ENCODE assay signal across 16 cellular contexts in genomic region chr3:45054196-45054857, GRCh38. TPM values are rescaled to one million over a fixed set of nuclear protein-coding genes. Genes with fewer than 3 reads are reported as not detected.
DNase-seq lines count a peak whose midpoint lies in the region; ATAC-seq and TF ChIP-seq lines count a peak whose summit lies in the region.
"Had no signal": no experiment of that assay in that cellular context is flagged by ENCODE, and none has a peak within 500 bp of the region (broad histone marks: within the 10 kb centered on the region; RNA-seq: fewer than 3 reads in every experiment).

No MANE protein-coding gene starts in this region.

- intact Hi-C loops in gastrocnemius medialis (cut with DNase I; ENCODE audit: low total_unique reads) (no loop called here), ovary (cut with DNase I) (no loop called here)

- H3K27me3 Mint-ChIP-seq in WTC11 (ENCODE audit: low read depth) = peaks cover 93% of the 10 kb centered on the region

- H3K4me1 ChIP-seq in gastrocnemius medialis (peaks cover 28 to 37% of the 10 kb centered on the region in 2 donors), ovary (ENCODE audit: insufficient read depth) (no peaks in the 10 kb centered on the region)

- H3K27ac ChIP-seq in gastrocnemius medialis = peak overlapping the region in 2 of 4 donors; percentile 24 to 31
- no peak overlapping the region for H3K27ac ChIP-seq in ovary

- TF ChIP-seq POLR2A in gastrocnemius medialis (IDR thresholded peaks at IDR 0.05) = no peak
- no peak for TF ChIP-seq POLR2A in ovary (IDR thresholded peaks at IDR 0.05)

- peaks cover 12% of the 10 kb centered on the region for H3K4me1 Mint-ChIP-seq in WTC11

- no peaks in the 10 kb centered on the region for H3K27me3 ChIP-seq in MG63
- no peaks in the 10 kb centered on the region for H3K27me3 ChIP-seq in gastrocnemius medialis
- H3K27me3 ChIP-seq in ovary = no peaks in the 10 kb centered on the region

- TF ChIP-seq EP300 in ovary (IDR thresholded peaks at IDR 0.05) = no peak

- no peak overlapping the region for H3K4me3 Mint-ChIP-seq in WTC11
- H3K4me3 Mint-ChIP-seq: endodermal cell, nephron had no signal

- H3K36me3 ChIP-seq in MG63 (no peaks in the 10 kb centered on the region), gastrocnemius medialis (no peaks in the 10 kb centered on the region), ovary (no peaks in the 10 kb centered on the region)

- peak; percentile 85 for DNase-seq in EL
- DNase-seq in MG63 = peak; percentile 72
- DNase-seq in epithelial cell of proximal tubule (ENCODE audit: low read depth) = peak; percentile 49
- DNase-seq in gastrocnemius medialis = peak in 1 of 2 donors; percentile 40
- DNase-seq in stimulated activated CD4-positive, alpha-beta T cell treated with anti-CD3 and anti-CD28 coated beads, Interleukin-15, amount 100 ng/mL, for 24 hours = no peak
- no peak for DNase-seq in NCI-H2196 treated with DMSO at 0.1 percent for 48 hours (lab: John Stamatoyannopoulos, UW; ENCODE audit: unreplicated experiment)
- no peak for DNase-seq in WTC11 (ENCODE audit: low spot score)
- no peak for DNase-seq in ovary
- DNase-seq: activated CD4-positive, alpha-beta T cell treated with anti-CD3 and anti-CD28 coated beads, Interleukin-2, amount 50 U/mL, for 4 hours; DMS53; endodermal cell; Kasumi-1; kidney; NCI-H510A; SW 1271 had no signal

- H3K27ac Mint-ChIP-seq in WTC11 = no peak overlapping the region
- H3K27ac Mint-ChIP-seq: endodermal cell, nephron had no signal

- H3K36me3 Mint-ChIP-seq in WTC11 = no peaks in the 10 kb centered on the region

- POLR2A ChIA-PET in WTC11 (lab: Charles Lee) = interaction anchor here (0.6 kb wide), 1 partner anchor 119 kb away, joined by 4 read pairs; no protein-coding TSS in a partner anchor

- no peaks in the 10 kb centered on the region for H3K9me3 Mint-ChIP-seq in WTC11
- H3K9me3 Mint-ChIP-seq: endodermal cell, nephron had no signal

- in situ Hi-C loops in gastrocnemius medialis (cut with MboI; ENCODE audit: low sequenced_read_pairs in 4 of 4) = no loop called here

- no peak for TF ChIP-seq CTCF in epithelial cell of proximal tubule (conservative IDR thresholded peaks at IDR 0.05; ENCODE audit: low read depth, low read length)
- TF ChIP-seq CTCF in gastrocnemius medialis (IDR thresholded peaks at IDR 0.05 in 4 of 5, conservative IDR thresholded peaks at IDR 0.05 in 1 of 5) = no peak
- TF ChIP-seq CTCF in WTC11 (IDR thresholded peaks at IDR 0.05) = no peak
- no peak for TF ChIP-seq CTCF in ovary (IDR thresholded peaks at IDR 0.05)

- H3K9me3 ChIP-seq in MG63 (peaks cover 5% of the 10 kb centered on the region; the same call in 1 of the 2 replicates), gastrocnemius medialis (no peaks in the 10 kb centered on the region), ovary (no peaks in the 10 kb centered on the region)

- peak; percentile 35 to 64 for ATAC-seq in gastrocnemius medialis
- no peak for ATAC-seq in WTC11

- CTCF ChIA-PET in WTC11 (lab: Charles Lee) = interaction anchor here (1.3 to 3.2 kb wide), 3 partner anchors 13 to 487 kb away, joined by 3 to 16 read pairs (median 4); no protein-coding TSS in a partner anchor

- WGBS in ovary, 3 donors = 75 to 85% (median 82%) methylated on average over 3 of the region's 3 CpGs

- H3K4me3 ChIP-seq in MG63 = no peak overlapping the region
- no peak overlapping the region for H3K4me3 ChIP-seq in epithelial cell of proximal tubule (ENCODE audit: low read depth, low read length)
- H3K4me3 ChIP-seq in gastrocnemius medialis = no peak overlapping the region
- H3K4me3 ChIP-seq in ovary = no peak overlapping the region

TF ChIP-seq in WTC11, 78 proteins besides CTCF, POLR2A, EP300 and RAD21:
- no peak for TF ChIP-seq HMGXB4 (CRISPR knock-in tag; IDR thresholded peaks at IDR 0.05)
- TF ChIP-seq IRF2 (CRISPR knock-in tag; IDR thresholded peaks at IDR 0.05; ENCODE audit: borderline replicate concordance, low read depth) = no peak
- no peak for TF ChIP-seq CREB1 (CRISPR knock-in tag; IDR thresholded peaks at IDR 0.05)
- no peak for TF ChIP-seq PRDM15 (CRISPR knock-in tag; IDR thresholded peaks at IDR 0.05)

RNA-seq across cellular contexts. Expression of gene CLEC3B, which starts 28.2 kb away (rescaled TPM):
- 0.10 and 2.0 TPM in 2 replicates for total RNA-seq in MG63 (2014; rRNA removed; shearing (Covaris generic); ENCODE audit: low replicate concordance)
- not detected in 2 replicates for total RNA-seq in epithelial cell of proximal tubule
- total RNA-seq in gastrocnemius medialis = 10 to 100 TPM; 14.5 to 23.4 (median 20.7) TPM
- 0.57 to 0.92 TPM (median 0.81 TPM) in 3 replicates for total RNA-seq in WTC11 (2021)
- total RNA-seq in ovary = 10 to 100 TPM in 3 of 7 donors, 1 to 10 TPM in 4; 2.9 to 18.2 (median 7.5) TPM
- 10 to 100 TPM; 12.2 to 63.5 TPM for polyA plus RNA-seq in ovary
- total RNA-seq: endodermal cell had no signal

Comparison
In these comparisons a context has a peak if more than half of its experiments do, and no peak if none do; other contexts are left out.
1. DNase-seq: peak in EL (single experiment), MG63 (single experiment) and epithelial cell of proximal tubule (single experiment); none in stimulated activated CD4-positive, alpha-beta T cell treated with anti-CD3 and anti-CD28 coated beads, Interleukin-15, amount 100 ng/mL, for 24 hours (single experiment), NCI-H2196 treated with DMSO at 0.1 percent for 48 hours (single experiment), WTC11 (single experiment) and ovary (0 of 5).